Comparison of ENCODE assay signal across 27 cellular contexts in genomic region chr14:22606380-22606779, GRCh38.
DNase-seq lines count a peak whose midpoint lies in the region; ATAC-seq lines count a peak whose summit lies in the region.
"Had no signal": no experiment of that assay in that cellular context is flagged by ENCODE, and none has a peak within 500 bp of the region (broad histone marks: within the 10 kb centered on the region; RNA-seq: fewer than 3 reads in every experiment).

No MANE protein-coding gene starts in this region.

- H3K9me3 Mint-ChIP-seq in stimulated activated effector memory CD8-positive, alpha-beta T cell treated with anti-CD3 and anti-CD28 coated beads, Interleukin-12 subunit alpha, Interleukin-12 subunit beta, amount 100 ng/mL, for 72 hours: no peaks in the 10 kb centered on the region
- H3K9me3 Mint-ChIP-seq: activated naive CD8-positive, alpha-beta T cell treated with anti-CD3 and anti-CD28 coated beads for 36 hours; CD8-positive, alpha-beta T cell; memory B cell had no signal

- H3K4me3 Mint-ChIP-seq in stimulated activated effector memory CD8-positive, alpha-beta T cell treated with anti-CD3 and anti-CD28 coated beads, Interleukin-12 subunit alpha, Interleukin-12 subunit beta, amount 100 ng/mL, for 72 hours: no peak overlapping the region
- H3K4me3 Mint-ChIP-seq: activated naive CD8-positive, alpha-beta T cell treated with anti-CD3 and anti-CD28 coated beads for 36 hours; CD8-positive, alpha-beta T cell; memory B cell had no signal

- DNase-seq in NCI-H748 (lab: John Stamatoyannopoulos, UW; ENCODE audit: unreplicated experiment) (peak; percentile 43), NCI-H748 treated with DMSO at 0.1 percent for 48 hours (lab: John Stamatoyannopoulos, UW) (no peak), NCI-H345 treated with DMSO at 0.1 percent for 48 hours (lab: John Stamatoyannopoulos, UW; ENCODE audit: unreplicated experiment) (peak; percentile 22), epithelial cell of prostate (ENCODE audit: low read depth, low spot score) (no peak), NCI-H526 (lab: John Stamatoyannopoulos, UW) (no peak), HuH-7 (ENCODE audit: low spot score) (no peak)
- no peak for DNase-seq in stimulated activated effector memory CD8-positive, alpha-beta T cell treated with anti-CD3 and anti-CD28 coated beads, Interleukin-12 subunit alpha, Interleukin-12 subunit beta, amount 100 ng/mL, for 72 hours (ENCODE audit: low spot score in 2 of 2)
- no peak for DNase-seq in stimulated activated naive CD8-positive, alpha-beta T cell treated with anti-CD3 and anti-CD28 coated beads, Interleukin-15, Interleukin-2, amounts not matched to agents 100 U/mL and 50 U/mL, for 24 hours
- DNase-seq: activated CD8-positive, alpha-beta memory T cell treated with anti-CD3 and anti-CD28 coated beads for 24 hours; activated effector memory CD4-positive, alpha-beta T cell treated with anti-CD3 and anti-CD28 coated beads, Interleukin-2, amount 50 U/mL, for 16 hours; activated naive CD8-positive, alpha-beta T cell treated with anti-CD3 and anti-CD28 coated beads for 36 hours; aorta; CD8-positive, alpha-beta T cell; central memory CD4-positive, alpha-beta T cell; dermis blood vessel endothelial cell; DND-41; H7; hypothalamus; NCI-H1105 treated with DMSO at 0.1 percent for 48 hours; NCI-H2107; NCI-H524 treated with DMSO at 0.1 percent for 48 hours; SK-N-SH; stimulated activated CD4-positive, alpha-beta T cell treated with anti-CD3 and anti-CD28 coated beads, Interleukin-1b, Interleukin-23, amount 100 ng/mL, for 48 hours; trophoblast cell had no signal

- peak overlapping the region; percentile 48 for H3K27ac ChIP-seq in epithelial cell of prostate
- H3K27ac ChIP-seq: RWPE1, skin epidermis had no signal

- H3K36me3 Mint-ChIP-seq in stimulated activated effector memory CD8-positive, alpha-beta T cell treated with anti-CD3 and anti-CD28 coated beads, Interleukin-12 subunit alpha, Interleukin-12 subunit beta, amount 100 ng/mL, for 72 hours: peaks cover 92% of the 10 kb centered on the region

- peaks cover 7% of the 10 kb centered on the region for H3K4me1 Mint-ChIP-seq in stimulated activated effector memory CD8-positive, alpha-beta T cell treated with anti-CD3 and anti-CD28 coated beads, Interleukin-12 subunit alpha, Interleukin-12 subunit beta, amount 100 ng/mL, for 72 hours
- H3K4me1 Mint-ChIP-seq: activated naive CD8-positive, alpha-beta T cell treated with anti-CD3 and anti-CD28 coated beads for 36 hours had no signal

- ATAC-seq in stimulated activated effector memory CD8-positive, alpha-beta T cell treated with anti-CD3 and anti-CD28 coated beads, Interleukin-12 subunit alpha, Interleukin-12 subunit beta, amount 100 ng/mL, for 72 hours: no peak
- ATAC-seq in stimulated activated naive CD8-positive, alpha-beta T cell treated with anti-CD3 and anti-CD28 coated beads, Interleukin-15, Interleukin-2, amounts not matched to agents 100 U/mL and 50 U/mL, for 24 hours: no peak
- ATAC-seq: CD8-positive, alpha-beta T cell had no signal

- H3K27ac Mint-ChIP-seq in stimulated activated effector memory CD8-positive, alpha-beta T cell treated with anti-CD3 and anti-CD28 coated beads, Interleukin-12 subunit alpha, Interleukin-12 subunit beta, amount 100 ng/mL, for 72 hours: peak overlapping the region; percentile 68
- H3K27ac Mint-ChIP-seq: activated naive CD8-positive, alpha-beta T cell treated with anti-CD3 and anti-CD28 coated beads for 36 hours; CD8-positive, alpha-beta T cell; memory B cell had no signal

Comparison
In these comparisons a context has a peak if more than half of its experiments do, and no peak if none do; other contexts are left out.
1. DNase-seq: peak in NCI-H748 (single experiment) and NCI-H345 treated with DMSO at 0.1 percent for 48 hours (single experiment); none in NCI-H748 treated with DMSO at 0.1 percent for 48 hours (single experiment), epithelial cell of prostate (single experiment), stimulated activated effector memory CD8-positive, alpha-beta T cell treated with anti-CD3 and anti-CD28 coated beads, Interleukin-12 subunit alpha, Interleukin-12 subunit beta, amount 100 ng/mL, for 72 hours (0 of 2), NCI-H526 (0 of 2), HuH-7 (single experiment) and stimulated activated naive CD8-positive, alpha-beta T cell treated with anti-CD3 and anti-CD28 coated beads, Interleukin-15, Interleukin-2, amounts not matched to agents 100 U/mL and 50 U/mL, for 24 hours (single experiment).